ENCODE assay signal across 13 cellular contexts in the genomic region with DNA sequence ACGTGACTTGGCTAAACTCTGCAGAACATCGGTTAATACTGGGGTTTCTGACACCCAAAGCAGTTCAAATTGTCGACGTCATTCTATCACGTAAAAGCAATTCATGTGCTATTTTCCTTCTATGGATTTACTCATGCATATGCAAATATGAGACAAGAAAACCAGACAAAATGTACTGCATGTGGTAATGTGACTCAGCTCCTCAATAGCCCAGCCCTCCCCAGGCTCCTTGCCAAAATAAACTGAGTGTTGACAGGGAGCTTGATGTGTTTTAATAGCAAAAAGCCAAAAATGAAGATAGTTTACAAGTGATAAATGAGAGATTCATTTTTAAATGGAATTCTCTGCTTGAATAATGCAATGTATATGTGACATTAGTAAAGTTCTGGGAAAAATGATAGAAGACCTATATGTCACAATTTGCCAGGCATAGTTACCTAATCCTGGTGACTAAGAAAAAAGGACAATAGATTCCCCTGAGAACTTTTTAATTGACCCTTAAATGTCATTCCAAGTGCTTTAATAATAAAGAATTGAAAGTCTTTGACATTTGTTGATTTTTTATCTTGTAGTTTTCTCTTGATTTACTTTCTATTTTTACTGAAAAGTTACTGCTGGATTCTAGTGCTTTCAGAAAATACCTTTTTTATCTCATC.
DNase-seq lines count a peak whose midpoint lies in the region; ATAC-seq and TF ChIP-seq lines count a peak whose summit lies in the region.
"Had no signal": no experiment of that assay in that cellular context is flagged by ENCODE, and none has a peak within 500 bp of the region (broad histone marks: within the 10 kb centered on the region; RNA-seq: fewer than 3 reads in every experiment).

No MANE protein-coding gene starts in this region.

- ATAC-seq in GM18520 (IDR thresholded peaks at IDR 0.05; ENCODE audit: unreplicated experiment): no peak

- H3K36me3 ChIP-seq in WERI-Rb-1 (no peaks in the 10 kb centered on the region), thyroid gland (no peaks in the 10 kb centered on the region)

- 46 to 69% methylated on average over 5 of the region's 5 CpGs for WGBS in thyroid gland, 2 donors

- H3K27me3 ChIP-seq in WERI-Rb-1 (ENCODE audit: insufficient read depth, low read depth, severe bottlenecking): no peaks in the 10 kb centered on the region
- H3K27me3 ChIP-seq in thyroid gland: no peaks in the 10 kb centered on the region

- TF ChIP-seq POLR2A in thyroid gland (IDR thresholded peaks at IDR 0.05): no peak

- H3K4me1 ChIP-seq in thyroid gland: no peaks in the 10 kb centered on the region

- H3K4me3 ChIP-seq in epithelial cell of esophagus (ENCODE audit: low read length) (no peak overlapping the region), WERI-Rb-1 (ENCODE audit: low read depth, low read length) (no peak overlapping the region), thyroid gland (replicated peaks in 1 of 3) (no peak overlapping the region)

- CTCF ChIA-PET in HEK293T (lab: Yijun Ruan, JAX): no interaction called here

- intact Hi-C loops in thyroid gland (cut with DNase I): no loop called here

- no peaks in the 10 kb centered on the region for H3K9me3 ChIP-seq in WERI-Rb-1 (ENCODE audit: severe bottlenecking)
- no peaks in the 10 kb centered on the region for H3K9me3 ChIP-seq in thyroid gland

- TF ChIP-seq CTCF in epithelial cell of esophagus (IDR thresholded peaks at IDR 0.05; ENCODE audit: insufficient read depth, low read depth, low read length, missing control alignments) (no peak), WERI-Rb-1 (IDR thresholded peaks at IDR 0.05; ENCODE audit: low read depth, low read length) (no peak), thyroid gland (IDR thresholded peaks at IDR 0.05) (no peak)

- DNase-seq in A172 (ENCODE audit: low spot score) (peak; percentile 84), HEK293T (ENCODE audit: extremely low spot score) (peak; percentile 36), RPMI8226 (peak; percentile 12), epithelial cell of esophagus (ENCODE audit: low read depth) (peak; percentile 75), WERI-Rb-1 (no peak), thyroid gland (no peak)
- DNase-seq in activated naive CD4-positive, alpha-beta T cell treated with Interleukin-2 at 50 U/mL for 16 hours: no peak
- DNase-seq: activated CD8-positive, alpha-beta memory T cell treated with anti-CD3 and anti-CD28 coated beads for 24 hours; activated naive CD8-positive, alpha-beta T cell treated with anti-CD3 and anti-CD28 coated beads, Interleukin-2, amount 10 ng/mL, durations not matched to agents 7 days and 5 days; endodermal cell; HFFc6; nephron progenitor cell had no signal

- no peak overlapping the region for H3K27ac ChIP-seq in WERI-Rb-1
- no peak overlapping the region for H3K27ac ChIP-seq in thyroid gland

- POLR2A ChIA-PET in HEK293T (lab: Yijun Ruan, JAX): no interaction called here

TF ChIP-seq in HEK293T, 16 proteins besides CTCF, POLR2A, EP300 and RAD21:
- TF ChIP-seq, protein P1, sequence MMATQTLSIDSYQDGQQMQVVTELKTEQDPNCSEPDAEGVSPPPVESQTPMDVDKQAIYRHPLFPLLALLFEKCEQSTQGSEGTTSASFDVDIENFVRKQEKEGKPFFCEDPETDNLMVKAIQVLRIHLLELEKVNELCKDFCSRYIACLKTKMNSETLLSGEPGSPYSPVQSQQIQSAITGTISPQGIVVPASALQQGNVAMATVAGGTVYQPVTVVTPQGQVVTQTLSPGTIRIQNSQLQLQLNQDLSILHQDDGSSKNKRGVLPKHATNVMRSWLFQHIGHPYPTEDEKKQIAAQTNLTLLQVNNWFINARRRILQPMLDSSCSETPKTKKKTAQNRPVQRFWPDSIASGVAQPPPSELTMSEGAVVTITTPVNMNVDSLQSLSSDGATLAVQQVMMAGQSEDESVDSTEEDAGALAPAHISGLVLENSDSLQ (IDR thresholded peaks at IDR 0.05): peak; percentile 18; the same call in 1 of the 2 replicates
- no peak for TF ChIP-seq FOXA1 (IDR thresholded peaks at IDR 0.05)

Comparison
In these comparisons a context has a peak if more than half of its experiments do, and no peak if none do; other contexts are left out.
1. DNase-seq: peak in A172 (single experiment), HEK293T (single experiment), RPMI8226 (single experiment) and epithelial cell of esophagus (single experiment); none in activated naive CD4-positive, alpha-beta T cell treated with Interleukin-2 at 50 U/mL for 16 hours (single experiment), WERI-Rb-1 (single experiment) and thyroid gland (0 of 2).